Comparison of ENCODE assay signal across 8 cellular contexts in the genomic region with DNA sequence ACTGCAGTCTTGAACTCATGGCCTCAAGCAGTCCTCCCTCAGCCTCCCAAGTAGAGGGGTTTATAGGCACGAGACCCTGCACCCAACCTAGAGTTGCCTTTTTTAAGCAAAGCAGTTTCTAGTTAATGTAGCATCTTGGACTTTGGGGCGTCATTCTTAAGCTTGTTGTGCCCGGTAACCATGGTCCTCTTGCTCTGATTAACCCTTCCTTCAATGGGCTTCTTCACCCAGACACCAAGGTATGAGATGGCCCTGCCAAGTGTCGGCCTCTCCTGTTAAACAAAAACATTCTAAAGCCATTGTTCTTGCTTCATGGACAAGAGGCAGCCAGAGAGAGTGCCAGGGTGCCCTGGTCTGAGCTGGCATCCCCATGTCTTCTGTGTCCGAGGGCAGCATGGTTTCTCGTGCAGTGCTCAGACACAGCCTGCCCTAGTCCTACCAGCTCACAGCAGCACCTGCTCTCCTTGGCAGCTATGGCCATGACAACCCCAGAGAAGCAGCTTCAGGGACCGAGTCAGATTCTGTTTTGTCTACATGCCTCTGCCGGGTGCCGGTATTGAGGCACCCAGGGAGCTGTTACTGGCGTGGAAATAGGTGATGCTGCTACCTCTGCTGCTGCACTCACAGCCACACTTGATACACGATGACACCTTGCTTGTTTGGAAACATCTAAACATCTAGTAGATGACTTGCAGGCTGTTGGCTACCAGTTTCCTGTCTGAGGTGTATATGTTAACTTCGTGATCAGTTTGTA. TPM values are rescaled to one million over a fixed set of nuclear protein-coding genes. Genes with fewer than 3 reads are reported as not detected.
DNase-seq lines count a peak whose midpoint lies in the region; ATAC-seq and TF ChIP-seq lines count a peak whose summit lies in the region.

No MANE protein-coding gene starts in this region.

- no peak for ATAC-seq in GM21529 (IDR thresholded peaks at IDR 0.05; ENCODE audit: unreplicated experiment)

- CTCF ChIA-PET in AG04450 (lab: Charles Lee): interaction anchor here (2.4 kb wide), 1 partner anchor 78 kb away, joined by 13 read pairs; no protein-coding TSS in a partner anchor
- CTCF ChIA-PET in RWPE1 (lab: Yijun Ruan, JAX): interaction anchor here (0.7 to 1.2 kb wide), 4 partner anchors 9 to 133 kb away, joined by 3 to 6 read pairs (median 3); a partner anchor contains a TSS

- DNase-seq in AG04450 (ENCODE audit: low read depth, low spot score) (no peak), GM12864 (ENCODE audit: low read depth) (no peak), RWPE1 (ENCODE audit: low spot score) (no peak), epithelial cell of prostate (ENCODE audit: low read depth, low spot score) (no peak), glomerular visceral epithelial cell (ENCODE audit: extremely low spot score) (no peak), NCI-H524 (lab: John Stamatoyannopoulos, UW) (no peak), AG08395 (ENCODE audit: low spot score) (no peak)

- 0 out of 2 replicates have a peak overlapping the region, but pooled peaks have one; percentile 2 for H3K4me3 ChIP-seq in AG04450 (ENCODE audit: low read depth, low read length)
- H3K4me3 ChIP-seq in GM12864 (ENCODE audit: low read depth, low read length): peak overlapping the region; percentile 69

- POLR2A ChIA-PET in AG04450 (lab: Yijun Ruan, JAX): interaction anchor here (0.5 to 1.6 kb wide), 3 partner anchors 38 to 242 kb away, joined by 3 to 6 read pairs (median 6); no protein-coding TSS in a partner anchor
- POLR2A ChIA-PET in RWPE1 (lab: Yijun Ruan, JAX; ENCODE audit: low non-redundant PET): no interaction called here

- H3K9me3 ChIP-seq in AG04450 (ENCODE audit: control insufficient read depth, insufficient read depth, low read length): no peaks in the 10 kb centered on the region; the same call in 1 of the 2 replicates

- H3K27me3 ChIP-seq in AG04450 (ENCODE audit: control insufficient read depth, insufficient read depth, low read length): no peaks in the 10 kb centered on the region

- TF ChIP-seq CTCF in AG04450 (IDR thresholded peaks at IDR 0.05; ENCODE audit: low read depth, low read length) (no peak), GM12864 (IDR thresholded peaks at IDR 0.05; ENCODE audit: low read depth, low read length, missing control alignments) (no peak), RWPE1 (conservative IDR thresholded peaks at IDR 0.05; ENCODE audit: low read depth) (no peak)

- H3K27ac ChIP-seq in AG04450 (ENCODE audit: low read depth, low read length) (peak overlapping the region; percentile 21), RWPE1 (peak overlapping the region; percentile 95), epithelial cell of prostate (peak overlapping the region; percentile 40)

RNA-seq across cellular contexts. Expression of a gene that starts 3.3 kb away (rescaled TPM):
- 2,214 and 3,106 TPM in 2 replicates for polyA plus RNA-seq in AG04450 (2011; rRNA removed)
- 696 and 824 TPM in 2 replicates for polyA minus RNA-seq in AG04450 (2011; rRNA and poly(A)+ RNA removed)

RNA-seq across cellular contexts. Expression of a gene that starts 11.7 kb away (rescaled TPM):
- polyA plus RNA-seq in AG04450 (2011; rRNA removed): 7.5 and 10.6 TPM in 2 replicates
- polyA minus RNA-seq in AG04450 (2011; rRNA and poly(A)+ RNA removed): 4.0 and 5.9 TPM in 2 replicates

RNA-seq across cellular contexts. Expression of a gene that starts 49.6 kb away (rescaled TPM):
- not detected in 2 replicates for polyA plus RNA-seq in AG04450 (2011; rRNA removed)
- not detected in 2 replicates for polyA minus RNA-seq in AG04450 (2011; rRNA and poly(A)+ RNA removed)

RNA-seq across cellular contexts. Expression of a gene that starts 55.6 kb away (rescaled TPM):
- polyA plus RNA-seq in AG04450 (2011; rRNA removed): 50.1 and 53.4 TPM in 2 replicates
- 46.0 and 51.9 TPM in 2 replicates for polyA minus RNA-seq in AG04450 (2011; rRNA and poly(A)+ RNA removed)

Comparison
In these comparisons a context has a peak if more than half of its experiments do, and no peak if none do; other contexts are left out.
1. H3K27ac ChIP-seq: peak in every context shown above with its lines; median percentile 95 in RWPE1; 40 in epithelial cell of prostate; 21 in AG04450.